ENCODE assay signal across 21 cellular contexts in the genomic region with DNA sequence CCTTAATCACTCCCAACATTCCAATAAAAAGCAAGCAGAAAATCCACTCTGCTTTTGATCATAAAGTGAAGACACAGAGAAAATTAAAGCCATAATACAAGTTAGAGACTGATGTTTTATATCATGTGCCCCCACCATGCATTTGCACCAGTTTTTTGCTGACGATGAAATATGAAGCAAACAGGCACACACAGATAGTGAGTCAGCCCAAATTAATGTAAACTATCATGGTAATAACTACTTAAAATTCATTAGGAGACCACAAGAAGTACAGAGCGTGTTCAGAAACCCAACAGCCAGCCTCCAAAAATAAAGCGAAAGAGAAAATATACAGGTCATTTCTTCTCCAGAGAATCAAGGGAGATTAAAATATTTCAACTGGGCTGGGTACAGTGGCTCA. TPM values are rescaled to one million over a fixed set of nuclear protein-coding genes. Genes with fewer than 3 reads are reported as not detected.
DNase-seq lines count a peak whose midpoint lies in the region; ATAC-seq and TF ChIP-seq lines count a peak whose summit lies in the region.
"Had no signal": no experiment of that assay in that cellular context is flagged by ENCODE, and none has a peak within 500 bp of the region (broad histone marks: within the 10 kb centered on the region; RNA-seq: fewer than 3 reads in every experiment).

No MANE protein-coding gene starts in this region.

- DNase-seq in GM03348 (ENCODE audit: low spot score) (peak; percentile 36), RPMI7951 (ENCODE audit: low read depth) (peak; percentile 20), cardiac fibroblast (ENCODE audit: low read depth in 2 of 2) (peak; percentile 14 to 15), mesothelial cell of epicardium (ENCODE audit: low spot score in 2 of 2, unreplicated experiment in 2 of 2) (no peak), SKM-1 (lab: John Stamatoyannopoulos, UW; ENCODE audit: unreplicated experiment) (no peak), NCI-H2227 treated with DMSO at 0.1 percent for 48 hours (lab: John Stamatoyannopoulos, UW) (no peak)
- DNase-seq in stimulated activated CD4-positive, alpha-beta T cell treated with anti-CD3 and anti-CD28 coated beads, Interleukin-15, amount 100 ng/mL, for 24 hours: no peak
- DNase-seq: activated CD4-positive, CD25-positive, alpha-beta regulatory T cell treated with anti-CD3 and anti-CD28 coated beads, Interleukin-2, amount 50 U/mL, for 72 hours; activated naive CD4-positive, alpha-beta T cell treated with anti-CD3 and anti-CD28 coated beads, Interleukin-2, amount 50 U/mL, for 16 hours; activated T-cell treated with anti-CD3 and anti-CD28 coated beads, Interleukin-2, amount 50 U/mL, for 72 hours; BE2C; foreskin melanocyte; mammary epithelial cell; naive B cell; NCI-H1048; NCI-H1930; retina; stimulated activated CD8-positive, alpha-beta memory T cell treated with anti-CD3 and anti-CD28 coated beads, Interleukin-4, amount 100 ng/mL, for 48 hours had no signal

- no peak for ATAC-seq in HG03432 (IDR thresholded peaks at IDR 0.05; ENCODE audit: unreplicated experiment)
- ATAC-seq: activated T-cell treated with anti-CD3 and anti-CD28 coated beads, Interleukin-2, amount 50 U/mL, for 72 hours had no signal

- TF ChIP-seq CTCF in cardiac fibroblast (IDR thresholded peaks at IDR 0.05; ENCODE audit: low read depth, low read length) (no peak), mesothelial cell of epicardium (IDR thresholded peaks at IDR 0.05; ENCODE audit: unreplicated experiment) (no peak)

- peaks cover 4% of the 10 kb centered on the region for H3K4me1 Mint-ChIP-seq in mesothelial cell of epicardium

- H3K36me3 Mint-ChIP-seq in mesothelial cell of epicardium: peaks cover 3% of the 10 kb centered on the region
- H3K36me3 Mint-ChIP-seq: brain had no signal

- H3K27me3 Mint-ChIP-seq in mesothelial cell of epicardium (ENCODE audit: low read depth): no peaks in the 10 kb centered on the region
- H3K27me3 Mint-ChIP-seq: brain, naive B cell had no signal

- H3K9me3 Mint-ChIP-seq in mesothelial cell of epicardium: peaks cover 4% of the 10 kb centered on the region

- peak overlapping the region; percentile 1 for H3K27ac Mint-ChIP-seq in mesothelial cell of epicardium
- H3K27ac Mint-ChIP-seq: activated T-cell treated with anti-CD3 and anti-CD28 coated beads, Interleukin-2, amount 50 U/mL, for 72 hours; brain had no signal

- H3K4me3 ChIP-seq in cardiac fibroblast (replicated peaks in 1 of 2; ENCODE audit: low read depth in 2 of 2, low read length in 2 of 2): no peak overlapping the region
- H3K4me3 ChIP-seq: coronary artery had no signal

- no peak overlapping the region for H3K4me3 Mint-ChIP-seq in mesothelial cell of epicardium
- H3K4me3 Mint-ChIP-seq: activated T-cell treated with anti-CD3 and anti-CD28 coated beads, Interleukin-2, amount 50 U/mL, for 72 hours; brain; naive B cell had no signal

RNA-seq across cellular contexts. Expression of a gene that starts 46.4 kb away (rescaled TPM):
- 10.7 and 11.1 TPM in 2 replicates for total RNA-seq in RPMI7951 (2014; rRNA removed; shearing (Covaris generic))
- total RNA-seq in mesothelial cell of epicardium: 25.4 to 26.8 TPM (median 25.7 TPM) in 3 replicates

Comparison
In these comparisons a context has a peak if more than half of its experiments do, and no peak if none do; other contexts are left out.
1. DNase-seq: peak in GM03348 (single experiment), RPMI7951 (single experiment) and cardiac fibroblast (2 of 2); none in mesothelial cell of epicardium (0 of 2), stimulated activated CD4-positive, alpha-beta T cell treated with anti-CD3 and anti-CD28 coated beads, Interleukin-15, amount 100 ng/mL, for 24 hours (single experiment), SKM-1 (single experiment) and NCI-H2227 treated with DMSO at 0.1 percent for 48 hours (single experiment).